16 cellular contexts compared by ENCODE assay signal in genomic region chr6:149196091-149196490, GRCh38.
DNase-seq lines count a peak whose midpoint lies in the region; ATAC-seq and TF ChIP-seq lines count a peak whose summit lies in the region.
"Had no signal": no experiment of that assay in that cellular context is flagged by ENCODE, and none has a peak within 500 bp of the region (broad histone marks: within the 10 kb centered on the region; RNA-seq: fewer than 3 reads in every experiment).

No MANE protein-coding gene starts in this region.

- ATAC-seq in CD4-positive, CD25-positive, alpha-beta regulatory T cell (ENCODE audit: low read depth in 2 of 2): no peak
- ATAC-seq in GM23338: no peak
- peak; percentile 90 for ATAC-seq in left cardiac atrium
- ATAC-seq in GM19035 (IDR thresholded peaks at IDR 0.05; ENCODE audit: unreplicated experiment): no peak

- no peaks in the 10 kb centered on the region for H3K27me3 Mint-ChIP-seq in CD4-positive, CD25-positive, alpha-beta regulatory T cell
- no peaks in the 10 kb centered on the region for H3K27me3 Mint-ChIP-seq in GM23338 (ENCODE audit: insufficient read depth, low read depth, poor library complexity)
- H3K27me3 Mint-ChIP-seq: CD4-positive, alpha-beta T cell had no signal

- no peaks in the 10 kb centered on the region for H3K9me2 ChIP-seq in GM23338 (ENCODE audit: insufficient read depth)

- intact Hi-C loops in left cardiac atrium (cut with DNase I): no loop called here

- no peaks in the 10 kb centered on the region for H4K20me1 ChIP-seq in GM23338 (replicated peaks; ENCODE audit: insufficient read depth)
- H4K20me1 ChIP-seq in OCI-LY3 (ENCODE audit: insufficient read depth, low read length): no peaks in the 10 kb centered on the region

- H3K4me3 ChIP-seq in CD4-positive, CD25-positive, alpha-beta regulatory T cell (ENCODE audit: low read depth, low read length): no peak overlapping the region
- H3K4me3 ChIP-seq in GM23338: no peak overlapping the region
- H3K4me3 ChIP-seq in OCI-LY3 (ENCODE audit: low read length): no peak overlapping the region
- H3K4me3 ChIP-seq: HAP-1 had no signal

- H3K4me2 ChIP-seq in GM23338: no peak overlapping the region
- no peak overlapping the region for H3K4me2 ChIP-seq in OCI-LY3 (ENCODE audit: low read length)

- no peak overlapping the region for H3K27ac ChIP-seq in CD4-positive, CD25-positive, alpha-beta regulatory T cell (ENCODE audit: insufficient read depth, low read length, poor library complexity, severe bottlenecking)
- H3K27ac ChIP-seq in GM23338 (ENCODE audit: low read depth) (no peak overlapping the region), OCI-LY3 (ENCODE audit: low read length) (peak overlapping the region; percentile 89; the same call in 1 of the 2 replicates)
- H3K27ac ChIP-seq: HL-60 had no signal

- TF ChIP-seq CTCF in GM23338 (conservative IDR thresholded peaks at IDR 0.05; ENCODE audit: low read depth in 2 of 2) (no peak), OCI-LY3 (IDR thresholded peaks at IDR 0.05; ENCODE audit: low read depth, low read length) (no peak)

- no peak for DNase-seq in CD4-positive, CD25-positive, alpha-beta regulatory T cell
- no peak for DNase-seq in GM23338 (ENCODE audit: low spot score)
- no peak for DNase-seq in left cardiac atrium
- no peak for DNase-seq in DMS153 treated with DMSO at 0.1 percent for 48 hours (lab: John Stamatoyannopoulos, UW; ENCODE audit: unreplicated experiment)
- no peak for DNase-seq in dedifferentiated amniotic fluid mesenchymal stem cell (ENCODE audit: extremely low spot score)
- DNase-seq: ACHN; BE2C; C1 segment of cervical spinal cord; Caco-2; CD4-positive, alpha-beta T cell; DMS79; GDM1 had no signal

- H3K36me3 ChIP-seq in CD4-positive, CD25-positive, alpha-beta regulatory T cell (ENCODE audit: control insufficient read depth, insufficient read depth, low read length): no peaks in the 10 kb centered on the region
- H3K36me3 ChIP-seq in GM23338 (ENCODE audit: insufficient read depth): no peaks in the 10 kb centered on the region
- no peaks in the 10 kb centered on the region for H3K36me3 ChIP-seq in OCI-LY3 (replicated peaks; ENCODE audit: low read depth, low read length)
- H3K36me3 ChIP-seq: BE2C, HAP-1 had no signal

- no peaks in the 10 kb centered on the region for H3K36me3 Mint-ChIP-seq in CD4-positive, CD25-positive, alpha-beta regulatory T cell
- no peaks in the 10 kb centered on the region for H3K36me3 Mint-ChIP-seq in GM23338 (ENCODE audit: low read depth)

- H3K79me2 ChIP-seq in GM23338 (replicated peaks; ENCODE audit: insufficient read depth) (no peaks in the 10 kb centered on the region), OCI-LY3 (ENCODE audit: low read length) (no peaks in the 10 kb centered on the region)

- peaks cover 3% of the 10 kb centered on the region for H3K4me1 ChIP-seq in CD4-positive, CD25-positive, alpha-beta regulatory T cell (ENCODE audit: control insufficient read depth, insufficient read depth, low read length, poor library complexity, severe bottlenecking)
- no peaks in the 10 kb centered on the region for H3K4me1 ChIP-seq in GM23338 (ENCODE audit: insufficient read depth)
- H3K4me1 ChIP-seq in OCI-LY3 (ENCODE audit: low read length): peaks cover 29% of the 10 kb centered on the region
- H3K4me1 ChIP-seq: BE2C, Caco-2, HAP-1 had no signal

- H2AFZ ChIP-seq in GM23338: 0 out of 2 replicates have a peak overlapping the region, but pooled peaks have one; percentile 43
- H2AFZ ChIP-seq in OCI-LY3 (ENCODE audit: low read depth, low read length): no peak overlapping the region

- H3F3A ChIP-seq in GM23338 (replicated peaks; ENCODE audit: low read depth): no peaks in the 10 kb centered on the region

- peak overlapping the region in 1 of 4 donors; percentile 48 for H3K4me3 Mint-ChIP-seq in CD4-positive, CD25-positive, alpha-beta regulatory T cell
- no peak overlapping the region for H3K4me3 Mint-ChIP-seq in GM23338
- H3K4me3 Mint-ChIP-seq: CD4-positive, alpha-beta T cell had no signal

- peaks cover 0 to 20% (median 7%) of the 10 kb centered on the region in 7 donors for H3K9me3 Mint-ChIP-seq in CD4-positive, CD25-positive, alpha-beta regulatory T cell
- H3K9me3 Mint-ChIP-seq in GM23338: no peaks in the 10 kb centered on the region; the same call in 2 of the 3 replicates

- H3K4me1 Mint-ChIP-seq in CD4-positive, CD25-positive, alpha-beta regulatory T cell: peaks cover 8 to 28% (median 17%) of the 10 kb centered on the region in 4 donors
- peaks cover 7% of the 10 kb centered on the region for H3K4me1 Mint-ChIP-seq in GM23338

- H3K9ac ChIP-seq in OCI-LY3 (ENCODE audit: low read length): no peak overlapping the region; the same call in 1 of the 2 replicates

- peak overlapping the region in 2 of 3 donors; percentile 22 to 33 for H3K27ac Mint-ChIP-seq in CD4-positive, CD25-positive, alpha-beta regulatory T cell
- no peak overlapping the region for H3K27ac Mint-ChIP-seq in GM23338
- H3K27ac Mint-ChIP-seq: CD4-positive, alpha-beta T cell had no signal

- H3K9me3 ChIP-seq in CD4-positive, CD25-positive, alpha-beta regulatory T cell (ENCODE audit: control insufficient read depth in 2 of 2, low read length in 2 of 2): peaks cover 5 to 9% of the 10 kb centered on the region in 2 experiments
- no peaks in the 10 kb centered on the region for H3K9me3 ChIP-seq in OCI-LY3 (ENCODE audit: insufficient read depth, low read length)
- H3K9me3 ChIP-seq: BE2C, Caco-2 had no signal

- H3K27me3 ChIP-seq in CD4-positive, CD25-positive, alpha-beta regulatory T cell (ENCODE audit: control insufficient read depth, insufficient read depth, low read length): no peaks in the 10 kb centered on the region
- H3K27me3 ChIP-seq in GM23338 (ENCODE audit: insufficient read depth) (no peaks in the 10 kb centered on the region), OCI-LY3 (ENCODE audit: low read depth, low read length) (no peaks in the 10 kb centered on the region)
- H3K27me3 ChIP-seq: BE2C had no signal

TF ChIP-seq in GM23338, 12 proteins besides CTCF, POLR2A, EP300 and RAD21:
- TF ChIP-seq REST (IDR thresholded peaks at IDR 0.05; ENCODE audit: unreplicated experiment) (no peak), POLR2AphosphoS5 (IDR thresholded peaks at IDR 0.05; ENCODE audit: low read depth) (no peak), STAT1 (IDR thresholded peaks at IDR 0.05; ENCODE audit: unreplicated experiment) (no peak), JUNB (IDR thresholded peaks at IDR 0.05; ENCODE audit: unreplicated experiment) (no peak), EZH2phosphoT487 (IDR thresholded peaks at IDR 0.05; ENCODE audit: unreplicated experiment) (no peak), NANOG (IDR thresholded peaks at IDR 0.05; ENCODE audit: borderline replicate concordance) (no peak), CREB1 (CRISPR knock-in tag; IDR thresholded peaks at IDR 0.05; ENCODE audit: low read depth) (no peak), EZH2 (IDR thresholded peaks at IDR 0.05; ENCODE audit: low read depth, unreplicated experiment) (no peak), ETS1 (IDR thresholded peaks at IDR 0.05) (no peak)

Comparison
In these comparisons a context has a peak if more than half of its experiments do, and no peak if none do; other contexts are left out.
1. ATAC-seq: peak in left cardiac atrium (2 of 2); none in CD4-positive, CD25-positive, alpha-beta regulatory T cell (0 of 2), GM23338 (single experiment) and GM19035 (single experiment).